ENCODE assay signal across 2 cellular contexts in the genomic region with DNA sequence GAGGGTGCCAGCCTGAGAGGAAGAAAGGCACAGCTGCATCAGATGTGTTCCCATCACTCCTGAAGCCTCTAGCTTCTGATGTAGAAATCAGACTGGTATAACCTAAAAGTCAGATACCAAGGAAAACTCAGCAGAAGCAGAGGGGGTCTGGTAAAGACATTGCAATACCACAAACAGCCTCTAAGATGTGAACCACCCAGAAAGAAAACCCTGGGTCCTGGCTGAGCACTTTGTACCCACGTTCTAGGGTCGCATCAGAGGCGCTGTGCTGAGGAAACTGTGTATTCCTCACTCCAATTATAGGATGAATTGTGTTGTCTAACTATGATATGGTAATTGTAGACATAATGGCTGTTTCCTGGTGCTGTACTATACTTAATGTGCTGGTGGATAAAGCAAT.
TF ChIP-seq lines count a peak whose summit lies in the region.

No MANE protein-coding gene starts in this region.

TF ChIP-seq in HepG2, 621 proteins besides CTCF, POLR2A, EP300 and RAD21:
- TF ChIP-seq NAIF1 (CRISPR knock-in tag; IDR thresholded peaks at IDR 0.05; ENCODE audit: borderline replicate concordance): no peak
- TF ChIP-seq MEIS2 (CRISPR knock-in tag; IDR thresholded peaks at IDR 0.05): no peak
TF ChIP-seq in HepG2: peak in this region for 0.

TF ChIP-seq in K562, 482 proteins besides CTCF, POLR2A, EP300 and RAD21:
- TF ChIP-seq, protein P1, sequence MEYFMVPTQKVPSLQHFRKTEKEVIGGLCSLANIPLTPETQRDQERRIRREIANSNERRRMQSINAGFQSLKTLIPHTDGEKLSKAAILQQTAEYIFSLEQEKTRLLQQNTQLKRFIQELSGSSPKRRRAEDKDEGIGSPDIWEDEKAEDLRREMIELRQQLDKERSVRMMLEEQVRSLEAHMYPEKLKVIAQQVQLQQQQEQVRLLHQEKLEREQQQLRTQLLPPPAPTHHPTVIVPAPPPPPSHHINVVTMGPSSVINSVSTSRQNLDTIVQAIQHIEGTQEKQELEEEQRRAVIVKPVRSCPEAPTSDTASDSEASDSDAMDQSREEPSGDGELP (CRISPR knock-in tag; IDR thresholded peaks at IDR 0.05; ENCODE audit: borderline replicate concordance): no peak
- TF ChIP-seq, protein P2, sequence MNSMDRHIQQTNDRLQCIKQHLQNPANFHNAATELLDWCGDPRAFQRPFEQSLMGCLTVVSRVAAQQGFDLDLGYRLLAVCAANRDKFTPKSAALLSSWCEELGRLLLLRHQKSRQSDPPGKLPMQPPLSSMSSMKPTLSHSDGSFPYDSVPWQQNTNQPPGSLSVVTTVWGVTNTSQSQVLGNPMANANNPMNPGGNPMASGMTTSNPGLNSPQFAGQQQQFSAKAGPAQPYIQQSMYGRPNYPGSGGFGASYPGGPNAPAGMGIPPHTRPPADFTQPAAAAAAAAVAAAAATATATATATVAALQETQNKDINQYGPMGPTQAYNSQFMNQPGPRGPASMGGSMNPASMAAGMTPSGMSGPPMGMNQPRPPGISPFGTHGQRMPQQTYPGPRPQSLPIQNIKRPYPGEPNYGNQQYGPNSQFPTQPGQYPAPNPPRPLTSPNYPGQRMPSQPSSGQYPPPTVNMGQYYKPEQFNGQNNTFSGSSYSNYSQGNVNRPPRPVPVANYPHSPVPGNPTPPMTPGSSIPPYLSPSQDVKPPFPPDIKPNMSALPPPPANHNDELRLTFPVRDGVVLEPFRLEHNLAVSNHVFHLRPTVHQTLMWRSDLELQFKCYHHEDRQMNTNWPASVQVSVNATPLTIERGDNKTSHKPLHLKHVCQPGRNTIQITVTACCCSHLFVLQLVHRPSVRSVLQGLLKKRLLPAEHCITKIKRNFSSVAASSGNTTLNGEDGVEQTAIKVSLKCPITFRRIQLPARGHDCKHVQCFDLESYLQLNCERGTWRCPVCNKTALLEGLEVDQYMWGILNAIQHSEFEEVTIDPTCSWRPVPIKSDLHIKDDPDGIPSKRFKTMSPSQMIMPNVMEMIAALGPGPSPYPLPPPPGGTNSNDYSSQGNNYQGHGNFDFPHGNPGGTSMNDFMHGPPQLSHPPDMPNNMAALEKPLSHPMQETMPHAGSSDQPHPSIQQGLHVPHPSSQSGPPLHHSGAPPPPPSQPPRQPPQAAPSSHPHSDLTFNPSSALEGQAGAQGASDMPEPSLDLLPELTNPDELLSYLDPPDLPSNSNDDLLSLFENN (IDR thresholded peaks at IDR 0.05; ENCODE audit: low read depth in 2 of 2, low read length in 2 of 2): no peak
- no peak for TF ChIP-seq EWSR1 (IDR thresholded peaks at IDR 0.05; ENCODE audit: borderline replicate concordance, low read depth, partially characterized antibody)
